7 cellular contexts compared by ENCODE assay signal in genomic region chr5:149357370-149358293, GRCh38.
DNase-seq lines count a peak whose midpoint lies in the region; ATAC-seq lines count a peak whose summit lies in the region.

Gene PCYOX1L, plus strand, starts transcription at chr5:149358046. Its CDS starts 23 bp downstream, at chr5:149358069.

- peak; percentile 91 for DNase-seq in NCI-H2081 (lab: John Stamatoyannopoulos, UW)
- DNase-seq in T-helper 9 cell = peak; percentile 90
- peak; percentile 98 for DNase-seq in astrocyte of the hippocampus (ENCODE audit: low read depth, low spot score)
- peak; percentile 64 to 99 (median 92) for DNase-seq in hypothalamus (lab: John Stamatoyannopoulos, UW)
- DNase-seq in retina = peak; percentile 96

- peak; percentile 98 for ATAC-seq in GM18517 (IDR thresholded peaks at IDR 0.05; ENCODE audit: unreplicated experiment)
- ATAC-seq in HG03039 (IDR thresholded peaks at IDR 0.05; ENCODE audit: unreplicated experiment) = peak; percentile 99

Comparison
In these comparisons a context has a peak if more than half of its experiments do, and no peak if none do; other contexts are left out.
1. Peak in every context shown above with its lines: DNase-seq and ATAC-seq.